In the genomic region with DNA sequence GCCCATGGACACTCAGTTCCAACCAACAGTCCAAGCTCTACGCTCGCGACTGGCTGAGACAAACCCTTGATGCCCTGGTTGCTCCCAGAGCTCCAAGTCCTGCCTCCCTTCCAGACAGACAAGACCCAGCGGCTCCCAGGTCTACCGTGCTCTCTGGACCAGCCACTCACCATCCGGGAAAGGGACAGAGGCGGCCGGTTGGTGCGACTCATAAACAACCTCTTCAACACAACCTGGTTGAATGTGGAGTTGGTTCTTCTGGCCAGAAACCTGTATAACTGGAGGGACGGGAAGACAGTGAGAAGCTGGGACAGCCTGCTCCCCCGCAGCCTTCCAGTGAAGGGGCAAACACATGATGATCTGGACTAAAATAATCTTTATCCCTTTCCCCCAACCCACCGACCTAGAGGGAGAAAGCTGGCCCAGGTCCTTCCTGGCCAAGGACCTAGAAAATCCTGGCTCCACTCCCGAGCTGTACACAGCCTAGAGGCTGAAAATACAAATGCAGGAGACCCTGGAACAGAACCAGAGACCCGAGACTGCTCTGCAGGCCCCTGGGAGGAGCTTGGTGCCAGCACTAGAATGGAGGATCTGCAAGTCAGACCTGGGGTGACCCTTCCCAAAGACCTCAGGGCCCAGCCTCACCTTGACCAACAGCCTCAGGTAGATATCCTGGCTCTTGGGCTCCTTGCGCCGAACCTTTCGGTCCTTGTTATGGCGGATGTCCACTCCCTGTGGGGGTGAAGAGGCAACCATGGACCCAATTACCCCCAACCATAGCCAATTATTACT, we compare ENCODE assay signal across 8 cellular contexts. TPM values are rescaled to one million over a fixed set of nuclear protein-coding genes. Genes with fewer than 3 reads are reported as not detected.
DNase-seq lines count a peak whose midpoint lies in the region; TF ChIP-seq lines count a peak whose summit lies in the region.

No MANE protein-coding gene starts in this region.

- peaks cover 28% of the 10 kb centered on the region for H4K20me1 ChIP-seq in MM.1S (ENCODE audit: insufficient read depth, low read length)

- peak overlapping the region; percentile 96 for H3K9ac ChIP-seq in MM.1S (ENCODE audit: low read length)
- H3K9ac ChIP-seq in endocrine pancreas (ENCODE audit: control insufficient read depth, insufficient read depth, low read length), result peak overlapping the region; percentile 95

- H3K4me3 ChIP-seq in CD8-positive, alpha-beta memory T cell (ENCODE audit: low read length), result peak overlapping the region; percentile 76
- H3K4me3 ChIP-seq in MM.1S (ENCODE audit: low read length) (peak overlapping the region; percentile 93), endocrine pancreas (ENCODE audit: control insufficient read depth, insufficient read depth, low read length) (peak overlapping the region; percentile 88)

- DNase-seq in CD8-positive, alpha-beta memory T cell, result no peak
- DNase-seq in MM.1S (no peak), neural crest cell (ENCODE audit: low read depth, low spot score) (no peak), GM10266 (ENCODE audit: extremely low spot score) (no peak), activated gamma-delta T cell (lab: John Stamatoyannopoulos, UW) (no peak)
- DNase-seq in stimulated activated CD8-positive, alpha-beta memory T cell treated with anti-CD3 and anti-CD28 coated beads, Interleukin-4, amount 100 ng/mL, for 48 hours, result no peak
- no peak for DNase-seq in stimulated activated CD4-positive, alpha-beta T cell treated with anti-CD3 and anti-CD28 coated beads, Interleukin-1b, Interleukin-23, amount 100 ng/mL, for 48 hours

- H3K9me2 ChIP-seq in MM.1S (replicated peaks; ENCODE audit: insufficient read depth, low read length), result no peaks in the 10 kb centered on the region

- H3F3A ChIP-seq in MM.1S (ENCODE audit: insufficient read depth, low read length), result peaks cover 33% of the 10 kb centered on the region

- H3K79me2 ChIP-seq in MM.1S (ENCODE audit: low read length), result peaks cover 39% of the 10 kb centered on the region

- no peak overlapping the region for H2AFZ ChIP-seq in MM.1S (ENCODE audit: low read length)

- peak overlapping the region; percentile 81 for H3K27ac ChIP-seq in CD8-positive, alpha-beta memory T cell (ENCODE audit: low read depth, low read length)
- no peak overlapping the region for H3K27ac ChIP-seq in MM.1S (ENCODE audit: low read length)

- TF ChIP-seq CTCF in MM.1S (IDR thresholded peaks at IDR 0.05; ENCODE audit: low read length) (no peak), neural crest cell (conservative IDR thresholded peaks at IDR 0.05) (no peak), GM10266 (IDR thresholded peaks at IDR 0.05; ENCODE audit: control insufficient read depth, insufficient read depth, low read depth, missing control alignments) (no peak)

- H3K27me3 Mint-ChIP-seq in CD8-positive, alpha-beta memory T cell, result peaks cover 0 to 3% of the 10 kb centered on the region in 2 donors
- peaks cover 10% of the 10 kb centered on the region for H3K27me3 Mint-ChIP-seq in neural crest cell (ENCODE audit: low read depth)

- H3K4me3 Mint-ChIP-seq in CD8-positive, alpha-beta memory T cell, result peak overlapping the region; percentile 94 to 100 (median 98)
- H3K4me3 Mint-ChIP-seq in neural crest cell, result peak overlapping the region; percentile 96

- H3K27ac Mint-ChIP-seq in CD8-positive, alpha-beta memory T cell, result peak overlapping the region; percentile 90 to 99 (median 98)
- peak overlapping the region; percentile 19 for H3K27ac Mint-ChIP-seq in neural crest cell (ENCODE audit: unreplicated experiment)

- H3K4me1 ChIP-seq in CD8-positive, alpha-beta memory T cell (ENCODE audit: insufficient read depth, low read length), result peaks cover 33% of the 10 kb centered on the region
- H3K4me1 ChIP-seq in MM.1S (ENCODE audit: low read length) (peaks cover 13% of the 10 kb centered on the region), endocrine pancreas (ENCODE audit: control insufficient read depth, insufficient read depth, low read length) (peaks cover 5% of the 10 kb centered on the region)

- H3K9me3 ChIP-seq in CD8-positive, alpha-beta memory T cell (ENCODE audit: low read length), result no peaks in the 10 kb centered on the region
- H3K9me3 ChIP-seq in MM.1S (replicated peaks; ENCODE audit: insufficient read depth, low read length) (no peaks in the 10 kb centered on the region), endocrine pancreas (ENCODE audit: control insufficient read depth, low read length) (no peaks in the 10 kb centered on the region)

- peak overlapping the region; percentile 83 for H3K4me2 ChIP-seq in MM.1S (ENCODE audit: low read depth, low read length)

- CTCF ChIA-PET in CD8-positive, alpha-beta memory T cell (lab: Charles Lee), result interaction anchor here (1.2 to 3.2 kb wide), 5 partner anchors 9 to 283 kb away, joined by 3 to 16 read pairs (median 3); a partner anchor contains a TSS

- peaks cover 24% of the 10 kb centered on the region for H3K36me3 ChIP-seq in CD8-positive, alpha-beta memory T cell (ENCODE audit: insufficient read depth, low read length)
- H3K36me3 ChIP-seq in MM.1S (replicated peaks; ENCODE audit: insufficient read depth, low read length), result peaks cover 19% of the 10 kb centered on the region
- H3K36me3 ChIP-seq in endocrine pancreas (ENCODE audit: control insufficient read depth, insufficient read depth, low read length), result peaks cover 3% of the 10 kb centered on the region

- POLR2A ChIA-PET in CD8-positive, alpha-beta memory T cell (lab: Charles Lee), result interaction anchor here (1.1 to 1.8 kb wide), 2 partner anchors 36 to 104 kb away, joined by 3 to 5 read pairs; no protein-coding TSS in a partner anchor

- no peaks in the 10 kb centered on the region for H3K27me3 ChIP-seq in CD8-positive, alpha-beta memory T cell (ENCODE audit: insufficient read depth, low read length, poor library complexity, severe bottlenecking)
- no peaks in the 10 kb centered on the region for H3K27me3 ChIP-seq in MM.1S (replicated peaks; ENCODE audit: insufficient read depth, low read length)
- no peaks in the 10 kb centered on the region for H3K27me3 ChIP-seq in endocrine pancreas (ENCODE audit: control insufficient read depth, insufficient read depth, low read length)

- peaks cover 42 to 54% (median 49%) of the 10 kb centered on the region in 3 donors for H3K4me1 Mint-ChIP-seq in CD8-positive, alpha-beta memory T cell
- peaks cover 60% of the 10 kb centered on the region for H3K4me1 Mint-ChIP-seq in neural crest cell

- peaks cover 0 to 2% (median 0%) of the 10 kb centered on the region in 5 donors for H3K9me3 Mint-ChIP-seq in CD8-positive, alpha-beta memory T cell
- H3K9me3 Mint-ChIP-seq in neural crest cell, result no peaks in the 10 kb centered on the region

- H3K36me3 Mint-ChIP-seq in CD8-positive, alpha-beta memory T cell, result peaks cover 0 to 63% (median 9%) of the 10 kb centered on the region in 3 donors
- peaks cover 26% of the 10 kb centered on the region for H3K36me3 Mint-ChIP-seq in neural crest cell (ENCODE audit: low read depth)

RNA-seq across cellular contexts. Expression of a gene that starts 1.6 kb away (rescaled TPM):
- 1,000 to 10,000 TPM; 1,778 to 1,810 TPM for total RNA-seq in CD8-positive, alpha-beta memory T cell
- polyA plus RNA-seq in CD8-positive, alpha-beta memory T cell, result 1,821 TPM
- 1,772 and 1,774 TPM in 2 replicates for total RNA-seq in neural crest cell

RNA-seq across cellular contexts. Expression of a gene that starts 2.0 kb away (rescaled TPM):
- total RNA-seq in CD8-positive, alpha-beta memory T cell, result 10 to 100 TPM; 37.5 to 38.5 TPM
- polyA plus RNA-seq in CD8-positive, alpha-beta memory T cell, result 10.2 TPM
- total RNA-seq in neural crest cell, result 48.5 and 50.3 TPM in 2 replicates

RNA-seq across cellular contexts. Expression of a gene that starts 2.5 kb away (rescaled TPM):
- 1 to 10 TPM; 3.7 to 5.4 TPM for total RNA-seq in CD8-positive, alpha-beta memory T cell
- not detected for polyA plus RNA-seq in CD8-positive, alpha-beta memory T cell
- 5.9 and 6.1 TPM in 2 replicates for total RNA-seq in neural crest cell

RNA-seq across cellular contexts. Expression of a gene that starts 10.8 kb away (rescaled TPM):
- not detected for total RNA-seq in CD8-positive, alpha-beta memory T cell
- not detected for polyA plus RNA-seq in CD8-positive, alpha-beta memory T cell
- not detected in 2 replicates for total RNA-seq in neural crest cell

RNA-seq across cellular contexts. Expression of a gene that starts 19.8 kb away (rescaled TPM):
- 10 to 100 TPM; 10.9 to 12.1 TPM for total RNA-seq in CD8-positive, alpha-beta memory T cell
- polyA plus RNA-seq in CD8-positive, alpha-beta memory T cell, result 84.1 TPM
- total RNA-seq in neural crest cell, result 4.9 and 5.2 TPM in 2 replicates
